1 cellular context compared by ENCODE assay signal in genomic region chr2:31580321-31581117, GRCh38.
TF ChIP-seq lines count a peak whose summit lies in the region.

TSS of gene SRD5A2 (minus strand) at chr2:31580938. CDS start at chr2:31580900, 38 bp downstream.

TF ChIP-seq in IMR-90, 13 proteins besides CTCF, POLR2A, EP300 and RAD21:
- TF ChIP-seq MAFK (IDR thresholded peaks at IDR 0.05; ENCODE audit: low read depth, low read length) (no peak), ELK1 (IDR thresholded peaks at IDR 0.05; ENCODE audit: borderline replicate concordance, low read depth, low read length) (no peak), MXI1 (IDR thresholded peaks at IDR 0.05; ENCODE audit: borderline replicate concordance, low read depth, low read length) (no peak), MAZ (IDR thresholded peaks at IDR 0.05; ENCODE audit: borderline replicate concordance, low read depth, low read length) (no peak), USF2 (IDR thresholded peaks at IDR 0.05; ENCODE audit: low read depth, low read length) (no peak), RFX5 (IDR thresholded peaks at IDR 0.05; ENCODE audit: low read depth, low read length) (no peak), SMC3 (IDR thresholded peaks at IDR 0.05; ENCODE audit: low read depth, low read length) (no peak)
